ENCODE assay signal across 2 cellular contexts in the genomic region with DNA sequence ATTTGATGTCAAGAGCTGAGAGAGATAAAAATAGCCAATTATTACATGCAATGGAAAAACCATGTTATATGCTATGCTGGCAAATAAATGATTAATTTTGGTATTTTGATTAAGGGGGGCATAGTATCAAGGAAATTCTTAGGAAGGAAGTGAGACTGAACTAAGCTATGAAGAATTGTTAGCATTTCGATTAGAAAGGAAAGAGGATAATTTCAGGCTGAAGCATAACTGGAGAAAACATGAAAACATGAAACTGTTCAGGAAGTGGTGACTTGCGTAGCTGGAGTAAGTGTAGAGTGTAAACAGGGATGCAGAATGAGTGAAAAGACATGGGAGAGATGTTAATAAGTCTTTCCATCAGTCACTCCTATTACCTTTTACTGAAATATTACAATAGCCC.
TF ChIP-seq lines count a peak whose summit lies in the region.

No MANE protein-coding gene starts in this region.

TF ChIP-seq in IMR-90, 13 proteins besides CTCF, POLR2A, EP300 and RAD21:
- TF ChIP-seq CHD1 (IDR thresholded peaks at IDR 0.05; ENCODE audit: low read depth, low read length) (no peak), MAZ (IDR thresholded peaks at IDR 0.05; ENCODE audit: borderline replicate concordance, low read depth, low read length) (no peak), SMC3 (IDR thresholded peaks at IDR 0.05; ENCODE audit: low read depth, low read length) (no peak), BHLHE40 (IDR thresholded peaks at IDR 0.05; ENCODE audit: low read depth, low read length) (no peak)

TF ChIP-seq in endothelial cell of umbilical vein, 7 proteins besides CTCF, POLR2A, EP300 and RAD21:
- peak; percentile 57 for TF ChIP-seq JUN (IDR thresholded peaks at IDR 0.05; ENCODE audit: borderline replicate concordance, insufficient read depth, insufficient read length, low read depth)
- TF ChIP-seq GATA2 (IDR thresholded peaks at IDR 0.05; ENCODE audit: insufficient read depth, insufficient read length, low read depth, low read length): no peak
- TF ChIP-seq POLR2AphosphoS5 (IDR thresholded peaks at IDR 0.05; ENCODE audit: insufficient read depth, low read depth, low read length): no peak
- TF ChIP-seq MYC (IDR thresholded peaks at IDR 0.05; ENCODE audit: low read depth, low read length): no peak
- TF ChIP-seq FOS (IDR thresholded peaks at IDR 0.05; ENCODE audit: borderline replicate concordance, insufficient read depth, low read length): peak; percentile 51
- TF ChIP-seq, protein P1, sequence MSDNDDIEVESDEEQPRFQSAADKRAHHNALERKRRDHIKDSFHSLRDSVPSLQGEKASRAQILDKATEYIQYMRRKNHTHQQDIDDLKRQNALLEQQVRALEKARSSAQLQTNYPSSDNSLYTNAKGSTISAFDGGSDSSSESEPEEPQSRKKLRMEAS (IDR thresholded peaks at IDR 0.05; ENCODE audit: insufficient read depth, insufficient read length): no peak
- no peak for TF ChIP-seq EZH2 (IDR thresholded peaks at IDR 0.05; ENCODE audit: borderline replicate concordance, low read depth, low read length, severe bottlenecking)
